16 cellular contexts compared by ENCODE assay signal in genomic region chr14:58060077-58060476, GRCh38.
"Had no signal": no experiment of that assay in that cellular context is flagged by ENCODE, and none has a peak within 500 bp of the region (broad histone marks: within the 10 kb centered on the region; RNA-seq: fewer than 3 reads in every experiment).

No MANE protein-coding gene starts in this region.

- FAIRE-seq: frontal cortex had no signal

- H2AFZ ChIP-seq: neural progenitor cell had no signal

- H3K36me3 ChIP-seq: brain microvascular endothelial cell, left lung, neural progenitor cell, stomach, upper lobe of left lung had no signal

- H3K4me3 ChIP-seq: heart left ventricle, left lung, neural progenitor cell, stomach, testis, upper lobe of left lung had no signal

- H3K27ac ChIP-seq: brain microvascular endothelial cell, heart left ventricle, left lung, neural progenitor cell, stomach, testis, upper lobe of left lung had no signal

- H3K9ac ChIP-seq: neural progenitor cell had no signal

- H3K4me1 ChIP-seq: heart left ventricle, left lung, stomach, testis, upper lobe of left lung had no signal

- H3K27me3 ChIP-seq: brain microvascular endothelial cell, heart left ventricle, left lung, neural progenitor cell, stomach, testis, upper lobe of left lung had no signal

- ATAC-seq: heart left ventricle, left lung, sciatic nerve had no signal

- DNase-seq: activated CD4-positive, alpha-beta T cell treated with anti-CD3 and anti-CD28 coated beads, Interleukin-2, amount 10 ng/mL, durations not matched to agents 24 days and 14 days; activated gamma-delta T cell treated with Interleukin-2 at 50 U/mL for 16 hours; amygdala; brain microvascular endothelial cell; cerebellar nuclear complex; effector memory CD4-positive, alpha-beta T cell; heart left ventricle; left lung; naive B cell; stimulated activated CD4-positive, alpha-beta T cell treated with anti-CD3 and anti-CD28 coated beads, Interleukin-1b, Interleukin-23, amount 100 ng/mL, for 48 hours; stomach; testis; upper lobe of left lung had no signal

- H3K9me3 ChIP-seq: heart left ventricle, left lung, stomach, testis, upper lobe of left lung had no signal
